Comparison of ENCODE assay signal across 8 cellular contexts in genomic region chrX:48695524-48695875, GRCh38. TPM values are rescaled to one million over a fixed set of nuclear protein-coding genes. Genes with fewer than 3 reads are reported as not detected.
DNase-seq lines count a peak whose midpoint lies in the region; ATAC-seq lines count a peak whose summit lies in the region.

No MANE protein-coding gene starts in this region.

- H3K23ac ChIP-seq in mesenchymal stem cell (ENCODE audit: low read length in 2 of 2): no peak overlapping the region

- no peak overlapping the region for H3K4ac ChIP-seq in mesenchymal stem cell (ENCODE audit: low read depth in 1 of 2, low read length in 2 of 2)

- peak overlapping the region; percentile 91 for H3K9ac ChIP-seq in mesenchymal stem cell (ENCODE audit: low read length)

- H3K9me3 ChIP-seq in mesenchymal stem cell (ENCODE audit: control insufficient read depth, low read length): peaks cover 3% of the 10 kb centered on the region

- H4K91ac ChIP-seq in mesenchymal stem cell (ENCODE audit: low read length): no peak overlapping the region

- H2AK5ac ChIP-seq in mesenchymal stem cell (ENCODE audit: low read length, severe bottlenecking): no peak overlapping the region

- H3K79me1 ChIP-seq in mesenchymal stem cell (replicated peaks; ENCODE audit: low read length, poor library complexity, severe bottlenecking): peaks cover 11% of the 10 kb centered on the region

- H3K36me3 ChIP-seq in ACC112 (ENCODE audit: insufficient read depth, low read length) (no peaks in the 10 kb centered on the region), mesenchymal stem cell (ENCODE audit: control insufficient read depth in 1 of 2, insufficient read depth in 2 of 2, low read depth in 1 of 2, low read length in 2 of 2) (peaks cover 10 to 12% of the 10 kb centered on the region in 2 experiments)

- peaks cover 21% of the 10 kb centered on the region for H3K79me2 ChIP-seq in ACC112 (ENCODE audit: control insufficient read depth, insufficient read depth, low read length, unreplicated experiment)

- H3K27me3 ChIP-seq in ACC112 (ENCODE audit: insufficient read depth, low read length) (no peaks in the 10 kb centered on the region), mesenchymal stem cell (ENCODE audit: control insufficient read depth in 1 of 2, insufficient read depth in 1 of 2, low read length in 2 of 2) (peaks cover 0 to 24% of the 10 kb centered on the region in 2 experiments)

- no peak overlapping the region for H3K18ac ChIP-seq in mesenchymal stem cell (ENCODE audit: low read depth in 1 of 2, low read length in 2 of 2)

- H3K4me3 ChIP-seq in ACC112 (ENCODE audit: low read depth, low read length): peak overlapping the region; percentile 88
- peak overlapping the region in 1 of 2 experiments; percentile 85 for H3K4me3 ChIP-seq in mesenchymal stem cell (ENCODE audit: insufficient read depth in 1 of 2, low read depth in 1 of 2, low read length in 2 of 2)

- no peak overlapping the region for H4K8ac ChIP-seq in mesenchymal stem cell (ENCODE audit: low read length)

- DNase-seq in HK-2 (ENCODE audit: unreplicated experiment): peak; percentile 46
- DNase-seq in astrocyte of the hippocampus (ENCODE audit: low read depth, low spot score): peak; percentile 7
- DNase-seq in mesenchymal stem cell: peak; percentile 23
- no peak for DNase-seq in NK-92 treated with Interleukin-12 subunit alpha and Interleukin-12 subunit beta, amount 100 ng/mL, for 24 hours (lab: John Stamatoyannopoulos, UW)
- no peak for DNase-seq in putamen (ENCODE audit: low spot score)

- H3K4me2 ChIP-seq in mesenchymal stem cell (ENCODE audit: low read length, poor library complexity, severe bottlenecking): no peak overlapping the region

- H2BK12ac ChIP-seq in mesenchymal stem cell (ENCODE audit: low read length in 2 of 2): no peak overlapping the region

- H2BK5ac ChIP-seq in mesenchymal stem cell (ENCODE audit: low read depth, low read length, poor library complexity, severe bottlenecking): no peak overlapping the region

- H3K27ac ChIP-seq in ACC112 (ENCODE audit: low read depth, low read length) (no peak overlapping the region), mesenchymal stem cell (ENCODE audit: low read length, poor library complexity, severe bottlenecking) (no peak overlapping the region)

- H2AFZ ChIP-seq in ACC112 (ENCODE audit: low read length, unreplicated experiment) (peak overlapping the region; percentile 69), mesenchymal stem cell (ENCODE audit: low read depth, low read length) (no peak overlapping the region)

- peaks cover 15% of the 10 kb centered on the region for H3K4me1 ChIP-seq in ACC112 (ENCODE audit: control insufficient read depth, insufficient read depth, low read length, unreplicated experiment)
- H3K4me1 ChIP-seq in mesenchymal stem cell (ENCODE audit: control insufficient read depth, insufficient read depth, low read depth, low read length): peaks cover 9% of the 10 kb centered on the region

- H2BK15ac ChIP-seq in mesenchymal stem cell (ENCODE audit: low read depth, poor library complexity, severe bottlenecking): no peak overlapping the region

- no peak overlapping the region for H3K14ac ChIP-seq in mesenchymal stem cell (ENCODE audit: low read length in 2 of 2)

- 44% methylated on average over 14 of the region's 14 CpGs for WGBS in mesenchymal stem cell

- no peak overlapping the region for H2BK120ac ChIP-seq in mesenchymal stem cell (ENCODE audit: low read depth, low read length)

- ATAC-seq in GM19455 (IDR thresholded peaks at IDR 0.05; ENCODE audit: unreplicated experiment): no peak
- ATAC-seq in HG03469 (IDR thresholded peaks at IDR 0.05; ENCODE audit: unreplicated experiment): no peak

RNA-seq across cellular contexts. Expression of gene SUV39H1, which starts 1.0 kb away (rescaled TPM):
- polyA plus RNA-seq in mesenchymal stem cell (2013, experiment 1 of 2): 2.4 TPM
- 2.1 TPM for polyA plus RNA-seq in mesenchymal stem cell (2013, experiment 2 of 2)

RNA-seq across cellular contexts. Expression of gene WAS, which starts 11.9 kb away (rescaled TPM):
- polyA plus RNA-seq in mesenchymal stem cell (2013, experiment 1 of 2): 0.21 TPM
- 0.22 TPM for polyA plus RNA-seq in mesenchymal stem cell (2013, experiment 2 of 2)

Comparison
In these comparisons a context has a peak if more than half of its experiments do, and no peak if none do; other contexts are left out.
1. DNase-seq: peak in HK-2 (single experiment), astrocyte of the hippocampus (single experiment) and mesenchymal stem cell (single experiment); none in NK-92 treated with Interleukin-12 subunit alpha and Interleukin-12 subunit beta, amount 100 ng/mL, for 24 hours (single experiment) and putamen (single experiment).